26 cellular contexts compared by ENCODE assay signal in genomic region chr2:66571873-66572272, GRCh38.
DNase-seq lines count a peak whose midpoint lies in the region; ATAC-seq and TF ChIP-seq lines count a peak whose summit lies in the region.
"Had no signal": no experiment of that assay in that cellular context is flagged by ENCODE, and none has a peak within 500 bp of the region (broad histone marks: within the 10 kb centered on the region; RNA-seq: fewer than 3 reads in every experiment).

No MANE protein-coding gene starts in this region.

- H3K9me3 Mint-ChIP-seq in GM23338, result no peaks in the 10 kb centered on the region
- H3K9me3 Mint-ChIP-seq: activated T-helper 17 cell treated with anti-CD3 and anti-CD28 coated beads, Interleukin-2, amount 50 U/mL, for 72 hours; natural killer cell treated with Interleukin-12 subunit alpha and Interleukin-12 subunit beta and Interleukin-15 and Interleukin-18, amount 100 ng/mL, for 72 hours; stimulated activated naive B cell treated with anti-CD40 and anti-IgM and Interleukin-4, amounts not matched to agents 10 μg/mL and 1 μg/mL and 100 μg/mL, for 72 hours had no signal

- H3F3A ChIP-seq in GM23338 (replicated peaks; ENCODE audit: low read depth), result no peaks in the 10 kb centered on the region

- H3K27ac Mint-ChIP-seq in GM23338, result no peak overlapping the region
- H3K27ac Mint-ChIP-seq: activated naive CD8-positive, alpha-beta T cell; activated T-helper 17 cell treated with anti-CD3 and anti-CD28 coated beads, Interleukin-2, amount 50 U/mL, for 72 hours; natural killer cell treated with Interleukin-12 subunit alpha and Interleukin-12 subunit beta and Interleukin-15 and Interleukin-18, amount 100 ng/mL, for 72 hours; stimulated activated naive B cell treated with anti-CD40 and anti-IgM and Interleukin-4, amounts not matched to agents 10 μg/mL and 1 μg/mL and 100 μg/mL, for 72 hours had no signal

- peaks cover 15% of the 10 kb centered on the region for H3K27me3 Mint-ChIP-seq in GM23338 (ENCODE audit: insufficient read depth, low read depth, poor library complexity)

- H3K36me3 Mint-ChIP-seq in GM23338 (ENCODE audit: low read depth), result no peaks in the 10 kb centered on the region
- H3K36me3 Mint-ChIP-seq: activated naive CD8-positive, alpha-beta T cell; natural killer cell treated with Interleukin-12 subunit alpha and Interleukin-12 subunit beta and Interleukin-15 and Interleukin-18, amount 100 ng/mL, for 72 hours; stimulated activated naive B cell treated with anti-CD40 and anti-IgM and Interleukin-4, amounts not matched to agents 10 μg/mL and 1 μg/mL and 100 μg/mL, for 72 hours had no signal

- H4K20me1 ChIP-seq in GM23338 (replicated peaks; ENCODE audit: insufficient read depth), result no peaks in the 10 kb centered on the region

- DNase-seq in GM23338 (ENCODE audit: low spot score), result no peak
- DNase-seq in NCI-H526 treated with DMSO at 0.1 percent for 48 hours (lab: John Stamatoyannopoulos, UW), result peak; percentile 81
- peak; percentile 55 for DNase-seq in fibroblast of mammary gland (ENCODE audit: low read depth)
- DNase-seq in pons (ENCODE audit: low spot score), result peak; percentile 12
- no peak for DNase-seq in cerebellar cortex (ENCODE audit: low spot score)
- no peak for DNase-seq in gastrocnemius medialis
- no peak for DNase-seq in ovary
- DNase-seq: activated CD4-positive, alpha-beta T cell treated with anti-CD3 and anti-CD28 coated beads, Interleukin-2, amount 50 U/mL, for 1 hour; activated CD8-positive, alpha-beta memory T cell treated with anti-CD3 and anti-CD28 coated beads, Interleukin-2, amount 50 U/mL, for 4 hours; effector CD4-positive, alpha-beta T cell; esophagus squamous epithelium; mesenchymal stem cell; NCI-H2081 treated with DMSO at 0.1 percent for 48 hours; NCI-H446 treated with DMSO at 0.1 percent for 48 hours; SK-N-SH; small intestine; stimulated activated CD4-positive, alpha-beta T cell treated with anti-CD3 and anti-CD28 coated beads, Interleukin-2, amount 100 ng/mL, for 24 hours; stimulated activated naive B cell treated with anti-CD40 and anti-IgM and Interleukin-4, amounts not matched to agents 10 μg/mL and 1 μg/mL and 100 μg/mL, for 72 hours; T-helper 2 cell had no signal

- 73 to 86% (median 85%) methylated on average over 6 of the region's 6 CpGs for WGBS in ovary, 3 donors

- no peak for TF ChIP-seq EP300 in ovary (IDR thresholded peaks at IDR 0.05)

- no peak for TF ChIP-seq CTCF in GM23338 (conservative IDR thresholded peaks at IDR 0.05; ENCODE audit: low read depth in 2 of 2)
- TF ChIP-seq CTCF in fibroblast of mammary gland (conservative IDR thresholded peaks at IDR 0.05; ENCODE audit: control insufficient read depth, insufficient read depth, low read depth, low read length), result no peak
- no peak for TF ChIP-seq CTCF in gastrocnemius medialis (IDR thresholded peaks at IDR 0.05 in 4 of 5, conservative IDR thresholded peaks at IDR 0.05 in 1 of 5)
- no peak for TF ChIP-seq CTCF in ovary (IDR thresholded peaks at IDR 0.05)

- TF ChIP-seq POLR2A in gastrocnemius medialis (IDR thresholded peaks at IDR 0.05), result no peak
- no peak for TF ChIP-seq POLR2A in ovary (IDR thresholded peaks at IDR 0.05)

- intact Hi-C loops in gastrocnemius medialis (cut with DNase I; ENCODE audit: low total_unique reads) (loop anchor here (10.0 kb wide), 1 partner anchor 1273 kb away; no protein-coding TSS in a partner anchor), ovary (cut with DNase I) (loop anchor here in 2 of 4 donors (10.0 kb wide), 3 partner anchors 847 to 1273 kb away; no protein-coding TSS in a partner anchor)

- no peaks in the 10 kb centered on the region for H3K9me3 ChIP-seq in gastrocnemius medialis
- H3K9me3 ChIP-seq in ovary, result no peaks in the 10 kb centered on the region
- H3K9me3 ChIP-seq: ascending aorta, esophagus squamous epithelium, SK-N-SH had no signal

- H3K4me1 Mint-ChIP-seq in GM23338, result peaks cover 34% of the 10 kb centered on the region
- H3K4me1 Mint-ChIP-seq: activated T-helper 17 cell treated with anti-CD3 and anti-CD28 coated beads, Interleukin-2, amount 50 U/mL, for 72 hours had no signal

- no peak overlapping the region for H2AFZ ChIP-seq in GM23338

- H3K36me3 ChIP-seq in GM23338 (ENCODE audit: insufficient read depth), result no peaks in the 10 kb centered on the region
- no peaks in the 10 kb centered on the region for H3K36me3 ChIP-seq in gastrocnemius medialis
- no peaks in the 10 kb centered on the region for H3K36me3 ChIP-seq in ovary

- in situ Hi-C loops in gastrocnemius medialis (cut with MboI; ENCODE audit: low sequenced_read_pairs in 4 of 4), result no loop called here

- H3K4me3 Mint-ChIP-seq in GM23338, result no peak overlapping the region
- H3K4me3 Mint-ChIP-seq: activated naive CD8-positive, alpha-beta T cell; activated T-helper 17 cell treated with anti-CD3 and anti-CD28 coated beads, Interleukin-2, amount 50 U/mL, for 72 hours; natural killer cell treated with Interleukin-12 subunit alpha and Interleukin-12 subunit beta and Interleukin-15 and Interleukin-18, amount 100 ng/mL, for 72 hours; stimulated activated naive B cell treated with anti-CD40 and anti-IgM and Interleukin-4, amounts not matched to agents 10 μg/mL and 1 μg/mL and 100 μg/mL, for 72 hours had no signal

- ATAC-seq in GM23338 (no peak), gastrocnemius medialis (no peak), GM21723 (IDR thresholded peaks at IDR 0.05; ENCODE audit: unreplicated experiment) (no peak)
- ATAC-seq: activated T-helper 17 cell treated with anti-CD3 and anti-CD28 coated beads, Interleukin-2, amount 50 U/mL, for 72 hours; natural killer cell treated with Interleukin-12 subunit alpha and Interleukin-12 subunit beta and Interleukin-15 and Interleukin-18, amount 100 ng/mL, for 72 hours; stimulated activated naive B cell treated with anti-CD40 and anti-IgM and Interleukin-4, amounts not matched to agents 10 μg/mL and 1 μg/mL and 100 μg/mL, for 72 hours had no signal

- peaks cover 22% of the 10 kb centered on the region for H3K27me3 ChIP-seq in GM23338 (ENCODE audit: insufficient read depth)
- H3K27me3 ChIP-seq in gastrocnemius medialis, result peaks cover 40 to 47% (median 44%) of the 10 kb centered on the region in 3 donors
- no peaks in the 10 kb centered on the region for H3K27me3 ChIP-seq in ovary

- H3K27ac ChIP-seq in GM23338 (ENCODE audit: low read depth) (no peak overlapping the region), gastrocnemius medialis (no peak overlapping the region), ovary (no peak overlapping the region)
- H3K27ac ChIP-seq: ascending aorta, RWPE1, VCaP had no signal

- no peak overlapping the region for H3K4me3 ChIP-seq in GM23338
- H3K4me3 ChIP-seq in fibroblast of mammary gland (ENCODE audit: control insufficient read depth, low read depth, low read length), result no peak overlapping the region
- H3K4me3 ChIP-seq in gastrocnemius medialis, result no peak overlapping the region
- H3K4me3 ChIP-seq in ovary, result no peak overlapping the region
- H3K4me3 ChIP-seq: ascending aorta, esophagus squamous epithelium had no signal

- H3K79me2 ChIP-seq in GM23338 (replicated peaks; ENCODE audit: insufficient read depth), result no peaks in the 10 kb centered on the region

- peak overlapping the region; percentile 9 for H3K4me2 ChIP-seq in GM23338
- H3K4me2 ChIP-seq: SK-N-SH had no signal

- H3K4me1 ChIP-seq in GM23338 (ENCODE audit: insufficient read depth) (peaks cover 23% of the 10 kb centered on the region), gastrocnemius medialis (peaks cover 15 to 24% of the 10 kb centered on the region in 2 donors), ovary (ENCODE audit: insufficient read depth) (peaks cover 4% of the 10 kb centered on the region)

- no peaks in the 10 kb centered on the region for H3K9me2 ChIP-seq in GM23338 (ENCODE audit: insufficient read depth)
- H3K9me2 ChIP-seq: SK-N-SH had no signal

TF ChIP-seq in GM23338, 12 proteins besides CTCF, POLR2A, EP300 and RAD21 (continues in another document):
- no peak for TF ChIP-seq EZH2 (IDR thresholded peaks at IDR 0.05; ENCODE audit: low read depth, unreplicated experiment)
- no peak for TF ChIP-seq ZNF114 (CRISPR knock-in tag; IDR thresholded peaks at IDR 0.05)
- TF ChIP-seq EZH2phosphoT487 (IDR thresholded peaks at IDR 0.05; ENCODE audit: unreplicated experiment), result no peak
- no peak for TF ChIP-seq POLR2AphosphoS5 (IDR thresholded peaks at IDR 0.05; ENCODE audit: low read depth)

Comparison
In these comparisons a context has a peak if more than half of its experiments do, and no peak if none do; other contexts are left out.
1. DNase-seq: peak in NCI-H526 treated with DMSO at 0.1 percent for 48 hours (single experiment), fibroblast of mammary gland (single experiment) and pons (single experiment); none in GM23338 (single experiment), cerebellar cortex (single experiment), gastrocnemius medialis (0 of 2) and ovary (0 of 5).